In the genomic region with DNA sequence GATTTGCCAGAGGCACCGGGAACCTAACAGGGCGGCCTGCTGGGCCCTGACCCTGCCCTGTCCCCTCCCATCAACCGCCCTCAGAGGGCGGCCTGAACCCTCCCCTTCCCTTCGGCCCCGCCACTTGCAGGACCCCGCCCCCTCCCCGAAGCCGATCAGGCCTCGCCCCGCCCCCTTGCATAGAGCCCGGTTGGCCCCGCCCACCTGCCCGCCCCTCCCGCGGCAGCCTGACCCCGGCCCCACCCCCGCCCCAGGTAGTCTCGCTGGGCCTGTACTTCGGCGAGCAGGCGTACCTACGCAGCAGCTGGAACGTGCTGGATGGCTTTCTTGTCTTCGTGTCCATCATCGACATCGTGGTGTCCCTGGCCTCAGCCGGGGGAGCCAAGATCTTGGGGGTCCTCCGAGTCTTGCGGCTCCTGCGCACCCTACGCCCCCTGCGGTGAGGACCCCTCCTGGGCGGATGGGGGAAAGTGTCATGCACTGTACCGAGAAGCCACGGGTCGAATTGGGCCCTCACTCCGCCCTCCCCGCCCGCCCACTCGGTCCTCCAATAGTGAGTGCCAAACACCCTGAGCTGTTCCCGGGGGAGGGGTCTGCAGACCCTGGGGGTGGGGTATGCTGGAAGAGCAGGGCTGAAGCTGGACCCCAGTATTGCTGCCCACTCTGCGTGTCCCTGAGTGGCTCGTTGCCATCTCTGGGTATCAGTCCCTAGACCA, we compare ENCODE assay signal across 10 cellular contexts.
A peak's percentile ranks its signal among the peaks of the same experiment; 100 is the strongest.
DNase-seq lines count a peak whose midpoint lies in the region; ATAC-seq, FAIRE-seq and TF ChIP-seq lines count a peak whose summit lies in the region.
"Had no signal": no experiment of that assay in that cellular context is flagged by ENCODE, and none has a peak within 500 bp of the region (broad histone marks: within the 10 kb centered on the region; RNA-seq: fewer than 3 reads in every experiment).

No MANE protein-coding gene starts in this region.

- FAIRE-seq in HepG2 (lab: Jason Lieb, UNC) (no peak), GM12891 (lab: Jason Lieb, UNC) (no peak)
- FAIRE-seq: kidney had no signal

- TF ChIP-seq POLR2A in HepG2 (IDR thresholded peaks at IDR 0.05; ENCODE audit: insufficient read depth in 1 of 2, low read depth in 2 of 2, low read length in 2 of 2), result no peak
- TF ChIP-seq POLR2A in right lobe of liver (IDR thresholded peaks at IDR 0.05), result no peak
- TF ChIP-seq POLR2A in transverse colon (IDR thresholded peaks at IDR 0.05), result no peak
- TF ChIP-seq POLR2A in GM12891 (IDR thresholded peaks at IDR 0.05; ENCODE audit: low read depth, low read length), result no peak

- TF ChIP-seq EP300 in HepG2 (IDR thresholded peaks at IDR 0.05; ENCODE audit: low read depth in 2 of 2, low read length in 2 of 2), result no peak
- TF ChIP-seq EP300 in HepG2 (CRISPR knock-in tag; IDR thresholded peaks at IDR 0.05; ENCODE audit: borderline replicate concordance), result no peak
- TF ChIP-seq EP300 in transverse colon (IDR thresholded peaks at IDR 0.05; ENCODE audit: low read depth), result no peak

- CTCF ChIA-PET in HepG2 (lab: Yijun Ruan, JAX; ENCODE audit: low intra/inter-chr PET ratio, low total read pairs), result no interaction called here

- 0 out of 2 replicates have a peak, but pooled peaks cover 8% of the 10 kb centered on the region for H3K4me1 ChIP-seq in HepG2 (ENCODE audit: insufficient read depth, low read length)
- no peaks in the 10 kb centered on the region for H3K4me1 ChIP-seq in right lobe of liver
- peaks cover 6% of the 10 kb centered on the region for H3K4me1 ChIP-seq in iPS-18a (ENCODE audit: control insufficient read depth, low read depth, low read length)
- peaks cover 0 to 27% (median 25%) of the 10 kb centered on the region in 4 donors for H3K4me1 ChIP-seq in transverse colon

- H3K4me3 ChIP-seq in HepG2 (replicated peaks in 1 of 3; ENCODE audit: insufficient read depth in 1 of 3, low read depth in 2 of 3, low read length in 3 of 3) (peak overlapping the region in 1 of 3 experiments; percentile 40; a peak in 1 of 6 replicates), right lobe of liver (no peak overlapping the region), iPS-18a (ENCODE audit: low read length) (peak overlapping the region; percentile 42), transverse colon (no peak overlapping the region)

- H3K79me2 ChIP-seq in HepG2 (ENCODE audit: insufficient read depth, low read length), result no peaks in the 10 kb centered on the region

- TF ChIP-seq RAD21 in HepG2 (CRISPR knock-in tag; IDR thresholded peaks at IDR 0.05), result no peak

- no TSS peak for BruUV-seq in HepG2 (replicated peaks; lab: Mats Ljungman, UMichigan)

- no peaks in the 10 kb centered on the region for H3K9me3 ChIP-seq in HepG2 (ENCODE audit: low read length)
- no peaks in the 10 kb centered on the region for H3K9me3 ChIP-seq in right lobe of liver
- no peaks in the 10 kb centered on the region for H3K9me3 ChIP-seq in iPS-18a (ENCODE audit: control insufficient read depth, low read depth, low read length)
- H3K9me3 ChIP-seq in transverse colon, result no peaks in the 10 kb centered on the region

- H3K9ac ChIP-seq in HepG2 (ENCODE audit: insufficient read depth, low read depth, low read length) (no peak overlapping the region), iPS-18a (ENCODE audit: low read length) (no peak overlapping the region)

- H3K27me3 ChIP-seq in HepG2 (ENCODE audit: control insufficient read depth in 1 of 2, insufficient read depth in 2 of 2, low read length in 2 of 2) (peaks cover 6 to 32% of the 10 kb centered on the region in 2 experiments; a peak in 4 of 5 replicates), right lobe of liver (peaks cover 0 to 28% of the 10 kb centered on the region in 2 donors), iPS-18a (ENCODE audit: control insufficient read depth, insufficient read depth, low read length) (peaks cover 38% of the 10 kb centered on the region), transverse colon (peaks cover 55% of the 10 kb centered on the region)

- no peak overlapping the region for H3K4me2 ChIP-seq in HepG2 (ENCODE audit: low read depth, low read length)

- H4K20me1 ChIP-seq in HepG2 (ENCODE audit: insufficient read depth, low read length), result no peaks in the 10 kb centered on the region

- H2AFZ ChIP-seq in HepG2 (ENCODE audit: low read length), result no peak overlapping the region

- no peak overlapping the region for H3K27ac ChIP-seq in HepG2 (ENCODE audit: extremely low read length, insufficient read depth, low read length)
- no peak overlapping the region for H3K27ac ChIP-seq in right lobe of liver
- H3K27ac ChIP-seq in iPS-18a (ENCODE audit: low read length), result no peak overlapping the region
- H3K27ac ChIP-seq in transverse colon, result no peak overlapping the region

- 24% methylated on average over 16 of the region's 44 CpGs for WGBS in HepG2 (ENCODE audit: low lambda C conversion rate)
- no CpG with 5 or more reads among the region's 44 CpGs for WGBS in right lobe of liver (ENCODE audit: insufficient coverage, low coverage, low lambda C conversion rate, missing lambda C conversion rate)
- 16% methylated on average over 32 of the region's 44 CpGs; no CpG with 5 or more reads in 1 of the 2 donors for WGBS in transverse colon (ENCODE audit: low coverage in 1 of 2), 2 donors

- in situ Hi-C loops in HepG2 (cut with HindIII; ENCODE audit: extremely low pct_ligation_motif_present, low pct_unique_long_range_greater_than_20kb), result no loop called here
- in situ Hi-C loops in transverse colon (cut with MboI; ENCODE audit: low pct_ligation_motif_present in 1 of 4, low pct_unique_long_range_greater_than_20kb in 1 of 4, low sequenced_read_pairs in 3 of 4), result no loop called here

- no peaks in the 10 kb centered on the region for H3K36me3 ChIP-seq in HepG2 (replicated peaks in 1 of 2; ENCODE audit: control insufficient read depth in 1 of 2, insufficient read depth in 2 of 2, low read length in 2 of 2)
- no peaks in the 10 kb centered on the region for H3K36me3 ChIP-seq in right lobe of liver
- H3K36me3 ChIP-seq in iPS-18a (ENCODE audit: control insufficient read depth, low read depth, low read length), result no peaks in the 10 kb centered on the region
- H3K36me3 ChIP-seq in transverse colon, result no peaks in the 10 kb centered on the region

- ATAC-seq in HepG2 (peak; percentile 13; the same call in 1 of the 3 replicates), right lobe of liver (no peak)
- ATAC-seq: stimulated activated memory B cell treated with anti-CD40 and anti-IgM and Interleukin-4, amounts not matched to agents 10 μg/mL and 1 μg/mL and 100 μg/mL, for 72 hours had no signal

- TF ChIP-seq CTCF in HepG2 (CRISPR knock-in tag; IDR thresholded peaks at IDR 0.05), result no peak
- no peak for TF ChIP-seq CTCF in right lobe of liver (IDR thresholded peaks at IDR 0.05)
- TF ChIP-seq CTCF in transverse colon (IDR thresholded peaks at IDR 0.05), result no peak

- POLR2A ChIA-PET in HepG2 (lab: Yijun Ruan, JAX), result interaction anchor here (0.6 kb wide), 1 partner anchor 197 kb away, joined by 3 read pairs; no protein-coding TSS in a partner anchor

- DNase-seq in HepG2 (ENCODE audit: low spot score), result no peak
- DNase-seq in right lobe of liver, result no peak
- DNase-seq in activated CD4-positive, alpha-beta T cell treated with anti-CD3 and anti-CD28 coated beads, Interleukin-2, amount 50 U/mL, for 48 hours, result peak; percentile 29 to 30
- DNase-seq in transverse colon, result peak; percentile 24
- no peak for DNase-seq in epidermal melanocyte (ENCODE audit: insufficient read length, low spot score)
- no peak for DNase-seq in GM12891 (ENCODE audit: insufficient read length, low spot score)
- no peak for DNase-seq in SW 1271 (lab: John Stamatoyannopoulos, UW)
- DNase-seq: kidney had no signal

- intact Hi-C loops in HepG2 (cut with micrococcal nuclease; ENCODE audit: unreplicated experiment), result no loop called here
- intact Hi-C loops in right lobe of liver (cut with DNase I), result no loop called here
- intact Hi-C loops in transverse colon (cut with DNase I; ENCODE audit: low total_unique reads), result no loop called here

TF ChIP-seq in HepG2, 621 proteins besides CTCF, POLR2A, EP300 and RAD21 (continues in another document):
- TF ChIP-seq GLI4 (CRISPR knock-in tag; IDR thresholded peaks at IDR 0.05; ENCODE audit: borderline replicate concordance), result no peak
- TF ChIP-seq, protein P1, sequence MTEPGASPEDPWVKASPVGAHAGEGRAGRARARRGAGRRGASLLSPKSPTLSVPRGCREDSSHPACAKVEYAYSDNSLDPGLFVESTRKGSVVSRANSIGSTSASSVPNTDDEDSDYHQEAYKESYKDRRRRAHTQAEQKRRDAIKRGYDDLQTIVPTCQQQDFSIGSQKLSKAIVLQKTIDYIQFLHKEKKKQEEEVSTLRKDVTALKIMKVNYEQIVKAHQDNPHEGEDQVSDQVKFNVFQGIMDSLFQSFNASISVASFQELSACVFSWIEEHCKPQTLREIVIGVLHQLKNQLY (CRISPR knock-in tag; IDR thresholded peaks at IDR 0.05), result no peak
- TF ChIP-seq CC2D1A (CRISPR knock-in tag; IDR thresholded peaks at IDR 0.05), result no peak
- TF ChIP-seq, protein P2, sequence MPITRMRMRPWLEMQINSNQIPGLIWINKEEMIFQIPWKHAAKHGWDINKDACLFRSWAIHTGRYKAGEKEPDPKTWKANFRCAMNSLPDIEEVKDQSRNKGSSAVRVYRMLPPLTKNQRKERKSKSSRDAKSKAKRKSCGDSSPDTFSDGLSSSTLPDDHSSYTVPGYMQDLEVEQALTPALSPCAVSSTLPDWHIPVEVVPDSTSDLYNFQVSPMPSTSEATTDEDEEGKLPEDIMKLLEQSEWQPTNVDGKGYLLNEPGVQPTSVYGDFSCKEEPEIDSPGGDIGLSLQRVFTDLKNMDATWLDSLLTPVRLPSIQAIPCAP (CRISPR knock-in tag; IDR thresholded peaks at IDR 0.05; ENCODE audit: low read depth), result no peak
- TF ChIP-seq NR2F1 (CRISPR knock-in tag; IDR thresholded peaks at IDR 0.05), result no peak

TF ChIP-seq in GM12891, 5 proteins besides CTCF, POLR2A, EP300 and RAD21:
- TF ChIP-seq PAX5 (IDR thresholded peaks at IDR 0.05; ENCODE audit: insufficient read depth, low read length, severe bottlenecking) (no peak), POU2F2 (IDR thresholded peaks at IDR 0.05; ENCODE audit: low read depth, low read length) (no peak), SPI1 (IDR thresholded peaks at IDR 0.05; ENCODE audit: low read depth, low read length) (no peak), POLR2AphosphoS5 (IDR thresholded peaks at IDR 0.05; ENCODE audit: low read depth, low read length) (no peak), TAF1 (IDR thresholded peaks at IDR 0.05; ENCODE audit: low read depth, low read length) (no peak)

Comparison
In these comparisons a context has a peak if more than half of its experiments do, and no peak if none do; other contexts are left out.
1. DNase-seq: peak in activated CD4-positive, alpha-beta T cell treated with anti-CD3 and anti-CD28 coated beads, Interleukin-2, amount 50 U/mL, for 48 hours (2 of 2) and transverse colon (single experiment); none in HepG2 (single experiment), right lobe of liver (0 of 3), epidermal melanocyte (single experiment), GM12891 (single experiment) and SW 1271 (0 of 2).